In the genomic region with DNA sequence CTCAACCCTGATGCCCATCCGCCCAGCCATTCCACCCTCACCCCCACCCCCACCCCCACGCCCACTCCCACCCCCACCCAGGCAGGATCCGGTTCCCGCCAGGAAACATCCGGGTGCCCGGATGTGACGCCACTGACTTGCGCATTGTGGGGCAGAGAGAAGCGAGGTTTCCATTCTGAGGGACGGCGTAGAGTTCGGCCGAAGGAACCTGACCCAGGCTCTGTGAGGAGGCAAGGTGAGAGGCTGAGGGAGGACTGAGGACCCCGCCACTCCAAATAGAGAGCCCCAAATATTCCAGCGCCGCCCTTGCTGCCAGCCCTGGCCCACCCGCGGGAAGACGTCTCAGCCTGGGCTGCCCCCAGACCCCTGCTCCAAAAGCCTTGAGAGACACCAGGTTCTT, we compare ENCODE assay signal across 1 cellular context.
TF ChIP-seq lines count a peak whose summit lies in the region.

A gene with protein sequence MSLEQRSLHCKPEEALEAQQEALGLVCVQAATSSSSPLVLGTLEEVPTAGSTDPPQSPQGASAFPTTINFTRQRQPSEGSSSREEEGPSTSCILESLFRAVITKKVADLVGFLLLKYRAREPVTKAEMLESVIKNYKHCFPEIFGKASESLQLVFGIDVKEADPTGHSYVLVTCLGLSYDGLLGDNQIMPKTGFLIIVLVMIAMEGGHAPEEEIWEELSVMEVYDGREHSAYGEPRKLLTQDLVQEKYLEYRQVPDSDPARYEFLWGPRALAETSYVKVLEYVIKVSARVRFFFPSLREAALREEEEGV (plus strand): TSS at position 154 of the 400 bp plus-strand sequence. CDS start 3,106 bp downstream, outside the sequence.

TF ChIP-seq in K562, 482 proteins besides CTCF, POLR2A, EP300 and RAD21 (continued from another document and continues in another):
- TF ChIP-seq ATF6 (CRISPR knock-in tag; IDR thresholded peaks at IDR 0.05), result no peak
- TF ChIP-seq ZNF408 (CRISPR knock-in tag; IDR thresholded peaks at IDR 0.05; ENCODE audit: low read depth), result no peak
- TF ChIP-seq ZNF24 (IDR thresholded peaks at IDR 0.05), result no peak
- no peak for TF ChIP-seq ZC3H4 (CRISPR knock-in tag; IDR thresholded peaks at IDR 0.05; ENCODE audit: borderline replicate concordance)
- no peak for TF ChIP-seq ZHX1 (conservative IDR thresholded peaks at IDR 0.05; ENCODE audit: low read length)
- no peak for TF ChIP-seq KDM4B (IDR thresholded peaks at IDR 0.05; ENCODE audit: borderline replicate concordance in 2 of 2, low read depth in 1 of 2)
- TF ChIP-seq HDGF (IDR thresholded peaks at IDR 0.05), result no peak
- TF ChIP-seq NFE2 (IDR thresholded peaks at IDR 0.05; ENCODE audit: low read depth), result no peak
- TF ChIP-seq PPARD (CRISPR knock-in tag; IDR thresholded peaks at IDR 0.05), result no peak
- TF ChIP-seq, protein P1, sequence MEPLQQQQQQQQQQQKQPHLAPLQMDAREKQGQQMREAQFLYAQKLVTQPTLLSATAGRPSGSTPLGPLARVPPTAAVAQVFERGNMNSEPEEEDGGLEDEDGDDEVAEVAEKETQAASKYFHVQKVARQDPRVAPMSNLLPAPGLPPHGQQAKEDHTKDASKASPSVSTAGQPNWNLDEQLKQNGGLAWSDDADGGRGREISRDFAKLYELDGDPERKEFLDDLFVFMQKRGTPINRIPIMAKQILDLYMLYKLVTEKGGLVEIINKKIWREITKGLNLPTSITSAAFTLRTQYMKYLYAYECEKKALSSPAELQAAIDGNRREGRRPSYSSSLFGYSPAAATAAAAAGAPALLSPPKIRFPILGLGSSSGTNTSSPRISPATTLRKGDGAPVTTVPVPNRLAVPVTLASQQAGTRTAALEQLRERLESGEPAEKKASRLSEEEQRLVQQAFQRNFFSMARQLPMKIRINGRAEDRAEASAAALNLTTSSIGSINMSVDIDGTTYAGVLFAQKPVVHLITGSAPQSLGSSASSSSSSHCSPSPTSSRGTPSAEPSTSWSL (CRISPR knock-in tag; IDR thresholded peaks at IDR 0.05; ENCODE audit: borderline replicate concordance), result no peak
- no peak for TF ChIP-seq ZEB2 (IDR thresholded peaks at IDR 0.05)
- TF ChIP-seq MYC (IDR thresholded peaks at IDR 0.05; ENCODE audit: low read depth, low read length), result 0 out of 2 replicates have a peak, but pooled peaks have one; percentile 19
- TF ChIP-seq MYC (CRISPR knock-in tag; IDR thresholded peaks at IDR 0.05; ENCODE audit: borderline replicate concordance, low read depth), result no peak
- no peak for TF ChIP-seq ZNF507 (tag; conservative IDR thresholded peaks at IDR 0.05)
- TF ChIP-seq BRD4 (IDR thresholded peaks at IDR 0.05), result no peak
- TF ChIP-seq IRF2 (CRISPR knock-in tag; IDR thresholded peaks at IDR 0.05), result no peak
- TF ChIP-seq, protein P2, sequence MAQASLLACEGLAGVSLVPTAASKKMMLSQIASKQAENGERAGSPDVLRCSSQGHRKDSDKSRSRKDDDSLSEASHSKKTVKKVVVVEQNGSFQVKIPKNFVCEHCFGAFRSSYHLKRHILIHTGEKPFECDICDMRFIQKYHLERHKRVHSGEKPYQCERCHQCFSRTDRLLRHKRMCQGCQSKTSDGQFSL (CRISPR knock-in tag; IDR thresholded peaks at IDR 0.05), result no peak
- TF ChIP-seq, protein P2 (tag; IDR thresholded peaks at IDR 0.05), result 0 out of 4 replicates have a peak, but pooled peaks of 1 of the 2 experiments have one; percentile 45
- TF ChIP-seq RBM17 (IDR thresholded peaks at IDR 0.05; ENCODE audit: borderline replicate concordance, low read depth, low read length), result no peak
- TF ChIP-seq ATF3 (IDR thresholded peaks at IDR 0.05), result no peak
- TF ChIP-seq ATF3 (CRISPR knock-in tag; conservative IDR thresholded peaks at IDR 0.05), result no peak
- no peak for TF ChIP-seq ZFP30 (CRISPR knock-in tag; IDR thresholded peaks at IDR 0.05; ENCODE audit: borderline replicate concordance)
- no peak for TF ChIP-seq ARNT (IDR thresholded peaks at IDR 0.05)
- no peak for TF ChIP-seq THAP7 (CRISPR knock-in tag; IDR thresholded peaks at IDR 0.05)
- TF ChIP-seq, protein P3, sequence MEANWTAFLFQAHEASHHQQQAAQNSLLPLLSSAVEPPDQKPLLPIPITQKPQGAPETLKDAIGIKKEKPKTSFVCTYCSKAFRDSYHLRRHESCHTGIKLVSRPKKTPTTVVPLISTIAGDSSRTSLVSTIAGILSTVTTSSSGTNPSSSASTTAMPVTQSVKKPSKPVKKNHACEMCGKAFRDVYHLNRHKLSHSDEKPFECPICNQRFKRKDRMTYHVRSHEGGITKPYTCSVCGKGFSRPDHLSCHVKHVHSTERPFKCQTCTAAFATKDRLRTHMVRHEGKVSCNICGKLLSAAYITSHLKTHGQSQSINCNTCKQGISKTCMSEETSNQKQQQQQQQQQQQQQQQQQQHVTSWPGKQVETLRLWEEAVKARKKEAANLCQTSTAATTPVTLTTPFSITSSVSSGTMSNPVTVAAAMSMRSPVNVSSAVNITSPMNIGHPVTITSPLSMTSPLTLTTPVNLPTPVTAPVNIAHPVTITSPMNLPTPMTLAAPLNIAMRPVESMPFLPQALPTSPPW (CRISPR knock-in tag; IDR thresholded peaks at IDR 0.05), result peak; percentile 57; the same call in 1 of the 2 replicates
- TF ChIP-seq IRF1 (CRISPR knock-in tag; IDR thresholded peaks at IDR 0.05; ENCODE audit: borderline replicate concordance), result no peak
- TF ChIP-seq FOXK2 (conservative IDR thresholded peaks at IDR 0.05 in 1 of 2, IDR thresholded peaks at IDR 0.05 in 1 of 2; ENCODE audit: low read depth in 2 of 2), result no peak
- 0 out of 2 replicates have a peak, but pooled peaks have one; percentile 32 for TF ChIP-seq ETV1 (tag; conservative IDR thresholded peaks at IDR 0.05; ENCODE audit: low read depth)
- TF ChIP-seq POLR2G (IDR thresholded peaks at IDR 0.05; ENCODE audit: low read depth, low read length), result peak; percentile 40; the same call in 1 of the 2 replicates
- TF ChIP-seq E2F6 (IDR thresholded peaks at IDR 0.05; ENCODE audit: borderline replicate concordance in 1 of 2, extremely low read depth in 1 of 2, insufficient read depth in 1 of 2, insufficient read length in 1 of 2, low read depth in 1 of 2, low read length in 1 of 2, poor library complexity in 1 of 2, severe bottlenecking in 1 of 2), result peak; percentile 29 to 79
- no peak for TF ChIP-seq KAT2B (IDR thresholded peaks at IDR 0.05; ENCODE audit: low read depth, low read length)
- TF ChIP-seq TRIM28 (IDR thresholded peaks at IDR 0.05), result no peak
- TF ChIP-seq, protein P4, sequence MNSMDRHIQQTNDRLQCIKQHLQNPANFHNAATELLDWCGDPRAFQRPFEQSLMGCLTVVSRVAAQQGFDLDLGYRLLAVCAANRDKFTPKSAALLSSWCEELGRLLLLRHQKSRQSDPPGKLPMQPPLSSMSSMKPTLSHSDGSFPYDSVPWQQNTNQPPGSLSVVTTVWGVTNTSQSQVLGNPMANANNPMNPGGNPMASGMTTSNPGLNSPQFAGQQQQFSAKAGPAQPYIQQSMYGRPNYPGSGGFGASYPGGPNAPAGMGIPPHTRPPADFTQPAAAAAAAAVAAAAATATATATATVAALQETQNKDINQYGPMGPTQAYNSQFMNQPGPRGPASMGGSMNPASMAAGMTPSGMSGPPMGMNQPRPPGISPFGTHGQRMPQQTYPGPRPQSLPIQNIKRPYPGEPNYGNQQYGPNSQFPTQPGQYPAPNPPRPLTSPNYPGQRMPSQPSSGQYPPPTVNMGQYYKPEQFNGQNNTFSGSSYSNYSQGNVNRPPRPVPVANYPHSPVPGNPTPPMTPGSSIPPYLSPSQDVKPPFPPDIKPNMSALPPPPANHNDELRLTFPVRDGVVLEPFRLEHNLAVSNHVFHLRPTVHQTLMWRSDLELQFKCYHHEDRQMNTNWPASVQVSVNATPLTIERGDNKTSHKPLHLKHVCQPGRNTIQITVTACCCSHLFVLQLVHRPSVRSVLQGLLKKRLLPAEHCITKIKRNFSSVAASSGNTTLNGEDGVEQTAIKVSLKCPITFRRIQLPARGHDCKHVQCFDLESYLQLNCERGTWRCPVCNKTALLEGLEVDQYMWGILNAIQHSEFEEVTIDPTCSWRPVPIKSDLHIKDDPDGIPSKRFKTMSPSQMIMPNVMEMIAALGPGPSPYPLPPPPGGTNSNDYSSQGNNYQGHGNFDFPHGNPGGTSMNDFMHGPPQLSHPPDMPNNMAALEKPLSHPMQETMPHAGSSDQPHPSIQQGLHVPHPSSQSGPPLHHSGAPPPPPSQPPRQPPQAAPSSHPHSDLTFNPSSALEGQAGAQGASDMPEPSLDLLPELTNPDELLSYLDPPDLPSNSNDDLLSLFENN (IDR thresholded peaks at IDR 0.05; ENCODE audit: low read depth in 2 of 2, low read length in 2 of 2), result no peak
- no peak for TF ChIP-seq NFIC (IDR thresholded peaks at IDR 0.05)
- TF ChIP-seq CHD4 (IDR thresholded peaks at IDR 0.05; ENCODE audit: insufficient read depth, insufficient replicate concordance, low read depth, low read length, poor library complexity, severe bottlenecking), result no peak
- peak; percentile 30; the same call in 1 of the 2 replicates for TF ChIP-seq PHF8 (IDR thresholded peaks at IDR 0.05; ENCODE audit: borderline replicate concordance, low read length)
- TF ChIP-seq ZNF41 (CRISPR knock-in tag; conservative IDR thresholded peaks at IDR 0.05), result no peak
- TF ChIP-seq ZNF75A (CRISPR knock-in tag; IDR thresholded peaks at IDR 0.05), result no peak
- no peak for TF ChIP-seq XRCC3 (IDR thresholded peaks at IDR 0.05)
- TF ChIP-seq GABPB2 (CRISPR knock-in tag; conservative IDR thresholded peaks at IDR 0.05), result no peak
- peak; percentile 44 to 51 for TF ChIP-seq NRF1 (conservative IDR thresholded peaks at IDR 0.05 in 1 of 2, IDR thresholded peaks at IDR 0.05 in 1 of 2)
- TF ChIP-seq GATAD2A (IDR thresholded peaks at IDR 0.05), result no peak
- no peak for TF ChIP-seq ZNF212 (CRISPR knock-in tag; IDR thresholded peaks at IDR 0.05)
- no peak for TF ChIP-seq FOS (IDR thresholded peaks at IDR 0.05; ENCODE audit: extremely low read depth, insufficient read length)
- TF ChIP-seq RBFOX2 (IDR thresholded peaks at IDR 0.05; ENCODE audit: low read depth, low read length), result peak; percentile 48
- no peak for TF ChIP-seq TAL1 (IDR thresholded peaks at IDR 0.05)
- TF ChIP-seq ESRRB (CRISPR knock-in tag; IDR thresholded peaks at IDR 0.05; ENCODE audit: borderline replicate concordance), result no peak
- TF ChIP-seq RHOXF2B (CRISPR knock-in tag; conservative IDR thresholded peaks at IDR 0.05), result no peak
